In the genomic region with DNA sequence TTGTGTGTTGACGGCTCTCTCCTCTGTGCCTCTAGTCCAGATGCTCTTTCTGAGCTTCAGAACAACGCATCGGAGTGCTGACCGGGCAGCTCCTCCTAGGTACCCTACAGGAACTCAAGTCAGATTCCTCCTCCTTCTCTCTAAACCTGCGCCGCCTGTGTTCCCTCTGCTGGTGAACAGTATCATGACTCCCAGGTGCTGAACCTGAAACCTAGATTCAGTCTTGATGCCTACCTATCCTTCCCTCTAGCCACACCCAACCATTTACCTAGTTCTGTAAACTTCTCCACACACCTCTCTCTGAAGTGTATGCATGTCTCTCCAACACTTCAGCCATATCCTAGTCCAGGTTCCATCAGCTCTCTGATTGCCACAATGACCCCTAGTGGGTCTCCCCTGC, we compare ENCODE assay signal across 17 cellular contexts.
"Had no signal": no experiment of that assay in that cellular context is flagged by ENCODE, and none has a peak within 500 bp of the region (broad histone marks: within the 10 kb centered on the region; RNA-seq: fewer than 3 reads in every experiment).

No MANE protein-coding gene starts in this region.

- DNase-seq: activated CD4-positive, alpha-beta T cell treated with anti-CD3 and anti-CD28 coated beads, Interleukin-2, amount 50 U/mL, for 4 hours; activated T-cell treated with anti-CD3 and anti-CD28 coated beads, Interleukin-2, amount 50 U/mL, for 1 hour; amniotic stem cell; dorsolateral prefrontal cortex; esophagus squamous epithelium; foreskin fibroblast; kidney glomerular epithelial cell; natural killer cell; occipital lobe; psoas muscle; sigmoid colon; stimulated activated CD4-positive, alpha-beta T cell treated with anti-CD3 and anti-CD28 coated beads, Interleukin-12 subunit alpha, Interleukin-12 subunit beta, amount 100 ng/mL, for 4 hours; stimulated activated naive CD4-positive, alpha-beta T cell; T-helper 2 cell; upper lobe of right lung had no signal

- H3K4me3 ChIP-seq: dorsolateral prefrontal cortex, esophagus squamous epithelium, lung, psoas muscle, sigmoid colon, upper lobe of right lung had no signal

- H3K4me1 ChIP-seq: esophagus squamous epithelium, psoas muscle, upper lobe of right lung had no signal

- H3K27ac ChIP-seq: dorsolateral prefrontal cortex, esophagus squamous epithelium, psoas muscle, sigmoid colon, upper lobe of right lung had no signal

- ATAC-seq: activated CD4-positive, CD25-positive, alpha-beta regulatory T cell treated with anti-CD3 and anti-CD28 coated beads, Interleukin-2, amount 50 U/mL, for 24 hours; natural killer cell; psoas muscle; upper lobe of right lung had no signal

- H3K36me3 ChIP-seq: esophagus squamous epithelium, sigmoid colon, upper lobe of right lung had no signal

- H3K27me3 ChIP-seq: dorsolateral prefrontal cortex, esophagus squamous epithelium, sigmoid colon, upper lobe of right lung had no signal

- H3K9me3 ChIP-seq: esophagus squamous epithelium, upper lobe of right lung had no signal
